In genomic region chr17:82884341-82884871, GRCh38 we compare ENCODE assay signal across 1 cellular context.
TF ChIP-seq lines count a peak whose summit lies in the region.

No MANE protein-coding gene starts in this region.

TF ChIP-seq in GM12878, 131 proteins besides CTCF, POLR2A, EP300 and RAD21:
- TF ChIP-seq CEBPZ (IDR thresholded peaks at IDR 0.05; ENCODE audit: low read depth, low read length) = no peak
- TF ChIP-seq HSF1 (IDR thresholded peaks at IDR 0.05; ENCODE audit: low read depth, low read length) = no peak
- TF ChIP-seq USF2 (IDR thresholded peaks at IDR 0.05; ENCODE audit: borderline replicate concordance, low read depth, low read length) = no peak
- TF ChIP-seq MXI1 (IDR thresholded peaks at IDR 0.05; ENCODE audit: low read depth, low read length) = no peak
- TF ChIP-seq RB1 (IDR thresholded peaks at IDR 0.05; ENCODE audit: borderline replicate concordance) = no peak
